ENCODE assay signal across 2 cellular contexts in the genomic region with DNA sequence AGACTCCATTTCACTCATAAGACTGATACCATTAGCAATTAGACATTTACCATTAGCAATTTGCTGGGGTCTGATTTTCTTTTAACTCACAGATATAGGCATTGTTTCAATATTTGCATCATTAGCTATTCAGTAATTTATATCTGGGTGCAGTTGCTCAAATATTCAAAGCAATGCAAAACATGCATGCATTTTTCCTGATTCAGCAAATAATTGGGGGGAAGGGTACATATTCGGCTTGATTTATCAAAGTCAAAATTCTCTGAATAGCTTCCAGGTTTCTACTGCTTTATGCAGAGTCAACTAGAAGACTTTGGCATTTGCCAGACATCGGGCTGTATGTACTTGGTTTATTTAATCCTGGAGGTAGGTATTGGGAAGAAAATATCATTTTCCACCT.
TF ChIP-seq lines count a peak whose summit lies in the region.

No MANE protein-coding gene starts in this region.

TF ChIP-seq in HepG2, 621 proteins besides CTCF, POLR2A, EP300 and RAD21 (continued from another document):
- TF ChIP-seq MAFF (IDR thresholded peaks at IDR 0.05; ENCODE audit: low read depth, low read length) (peak; percentile 91), TCF7L2 (IDR thresholded peaks at IDR 0.05; ENCODE audit: low read depth, low read length) (no peak), ZNF687 (CRISPR knock-in tag; IDR thresholded peaks at IDR 0.05) (no peak)
TF ChIP-seq in HepG2: peak in this region for 2.

TF ChIP-seq in K562, 482 proteins besides CTCF, POLR2A, EP300 and RAD21 (continued from another document):
- TF ChIP-seq PHB2 (IDR thresholded peaks at IDR 0.05; ENCODE audit: low read depth): no peak
- no peak for TF ChIP-seq HOXB6 (CRISPR knock-in tag; IDR thresholded peaks at IDR 0.05; ENCODE audit: borderline replicate concordance)
- no peak for TF ChIP-seq NR2C1 (IDR thresholded peaks at IDR 0.05)
- no peak for TF ChIP-seq NR2C1 (tag; IDR thresholded peaks at IDR 0.05)
- peak; percentile 67 for TF ChIP-seq MAFG (tag; conservative IDR thresholded peaks at IDR 0.05)
- peak; percentile 83 for TF ChIP-seq MAFK (IDR thresholded peaks at IDR 0.05; ENCODE audit: low read length)
- no peak for TF ChIP-seq ZBTB12 (CRISPR knock-in tag; IDR thresholded peaks at IDR 0.05)
- no peak for TF ChIP-seq IFI16 (CRISPR knock-in tag; IDR thresholded peaks at IDR 0.05)
- no peak for TF ChIP-seq ARNT (IDR thresholded peaks at IDR 0.05)
- TF ChIP-seq ZNF316 (IDR thresholded peaks at IDR 0.05): peak; percentile 87
- TF ChIP-seq ZKSCAN3 (CRISPR knock-in tag; IDR thresholded peaks at IDR 0.05): no peak
- TF ChIP-seq MEF2D (tag; conservative IDR thresholded peaks at IDR 0.05; ENCODE audit: low read depth): no peak
- TF ChIP-seq C11orf30 (IDR thresholded peaks at IDR 0.05; ENCODE audit: low read depth): peak; percentile 79
- TF ChIP-seq ZNF174 (CRISPR knock-in tag; IDR thresholded peaks at IDR 0.05): no peak
- TF ChIP-seq ZNF780A (CRISPR knock-in tag; IDR thresholded peaks at IDR 0.05): no peak
- TF ChIP-seq TBL1XR1 (IDR thresholded peaks at IDR 0.05; ENCODE audit: low read length in 2 of 2): no peak
- no peak for TF ChIP-seq SRSF3 (IDR thresholded peaks at IDR 0.05; ENCODE audit: insufficient read depth, low read length)
- TF ChIP-seq MAFF (IDR thresholded peaks at IDR 0.05; ENCODE audit: low read length): peak; percentile 88
